Comparison of ENCODE assay signal across 22 cellular contexts in genomic region chr11:129852125-129852740, GRCh38. TPM values are rescaled to one million over a fixed set of nuclear protein-coding genes. Genes with fewer than 3 reads are reported as not detected.
DNase-seq lines count a peak whose midpoint lies in the region; ATAC-seq and TF ChIP-seq lines count a peak whose summit lies in the region.
"Had no signal": no experiment of that assay in that cellular context is flagged by ENCODE, and none has a peak within 500 bp of the region (broad histone marks: within the 10 kb centered on the region; RNA-seq: fewer than 3 reads in every experiment).

No MANE protein-coding gene starts in this region.

- CTCF ChIA-PET in CD4-positive, alpha-beta memory T cell (lab: Charles Lee; ENCODE audit: partially characterized antibody): no interaction called here
- CTCF ChIA-PET in Panc1 (lab: Charles Lee): no interaction called here

- H3K27me3 ChIP-seq in CD4-positive, alpha-beta memory T cell (ENCODE audit: insufficient read depth, low read length): no peaks in the 10 kb centered on the region
- no peaks in the 10 kb centered on the region for H3K27me3 ChIP-seq in Panc1 (ENCODE audit: control insufficient read depth, insufficient read depth, low read length)
- H3K27me3 ChIP-seq: ascending aorta, spleen had no signal

- WGBS in lower leg skin, 2 donors: 83% methylated on average over 15 of the region's 15 CpGs

- H3K27ac ChIP-seq in CD4-positive, alpha-beta memory T cell (ENCODE audit: low read depth, low read length): no peak overlapping the region
- 0 out of 2 replicates have a peak overlapping the region, but pooled peaks have one; percentile 9 for H3K27ac ChIP-seq in Panc1 (ENCODE audit: low read length)
- H3K27ac ChIP-seq: ascending aorta, SK-N-MC had no signal

- H3K27me3 Mint-ChIP-seq in T-helper 2 cell treated with Interferon-gamma antibody and Interleukin-4, amounts not matched to agents 5 μg/mL and 100 μg/mL, for 36 hours (ENCODE audit: low read depth): no peaks in the 10 kb centered on the region
- H3K27me3 Mint-ChIP-seq in CD4-positive, alpha-beta memory T cell: no peaks in the 10 kb centered on the region

- peak overlapping the region; percentile 96 for H3K27ac Mint-ChIP-seq in T-helper 2 cell treated with Interferon-gamma antibody and Interleukin-4, amounts not matched to agents 5 μg/mL and 100 μg/mL, for 36 hours
- H3K27ac Mint-ChIP-seq in CD4-positive, alpha-beta memory T cell: peak overlapping the region; percentile 94 to 100 (median 99)
- H3K27ac Mint-ChIP-seq: GM23338 had no signal

- H3K36me3 ChIP-seq in CD4-positive, alpha-beta memory T cell (ENCODE audit: insufficient read depth, low read length): no peaks in the 10 kb centered on the region
- H3K36me3 ChIP-seq in Panc1 (ENCODE audit: control insufficient read depth, insufficient read depth, low read length): no peaks in the 10 kb centered on the region
- H3K36me3 ChIP-seq: ascending aorta, spleen had no signal

- H3K4me3 ChIP-seq in CD4-positive, alpha-beta memory T cell (ENCODE audit: low read length in 2 of 2): no peak overlapping the region
- H3K4me3 ChIP-seq in Panc1 (ENCODE audit: low read depth in 2 of 2, low read length in 2 of 2) (no peak overlapping the region), fibroblast of villous mesenchyme (ENCODE audit: low read depth, low read length) (no peak overlapping the region), lower leg skin (ENCODE audit: low read depth, poor library complexity, severe bottlenecking) (no peak overlapping the region)
- H3K4me3 ChIP-seq: ascending aorta, GM23338, SK-N-MC, spleen had no signal

- POLR2A ChIA-PET in CD4-positive, alpha-beta memory T cell (lab: Charles Lee; ENCODE audit: partially characterized antibody): interaction anchor here (0.7 to 5.9 kb wide), 7 partner anchors 8 to 151 kb away, joined by 3 to 108 read pairs (median 19); partner anchors contain the start of genes PRDM10 and TMEM45B
- POLR2A ChIA-PET in Panc1 (lab: Charles Lee): no interaction called here

- in situ Hi-C loops in Panc1 (cut with HindIII; ENCODE audit: low pct_unique_long_range_greater_than_20kb, low sequenced_read_pairs): no loop called here

- H3K9me3 ChIP-seq in CD4-positive, alpha-beta memory T cell (ENCODE audit: control insufficient read depth in 1 of 2, low read length in 2 of 2): no peaks in the 10 kb centered on the region
- no peaks in the 10 kb centered on the region for H3K9me3 ChIP-seq in Panc1 (ENCODE audit: control insufficient read depth, insufficient read depth, low read depth, low read length)
- H3K9me3 ChIP-seq: ascending aorta, spleen had no signal

- ATAC-seq in Panc1 (no peak), GM21825 (IDR thresholded peaks at IDR 0.05; ENCODE audit: unreplicated experiment) (no peak), GM21360 (IDR thresholded peaks at IDR 0.05; ENCODE audit: unreplicated experiment) (no peak)
- ATAC-seq: GM23338, left ventricle myocardium superior had no signal

- H3K9me3 Mint-ChIP-seq in T-helper 2 cell treated with Interferon-gamma antibody and Interleukin-4, amounts not matched to agents 5 μg/mL and 100 μg/mL, for 36 hours: no peaks in the 10 kb centered on the region
- H3K9me3 Mint-ChIP-seq in CD4-positive, alpha-beta memory T cell: no peaks in the 10 kb centered on the region
- H3K9me3 Mint-ChIP-seq: GM23338 had no signal

- no TSS peak for BruUV-seq in Panc1 (replicated peaks; lab: Mats Ljungman, UMichigan)

- intact Hi-C loops in CD4-positive, alpha-beta memory T cell (cut with micrococcal nuclease): loop anchor here (5.0 kb wide), 1 partner anchor 65 kb away; no protein-coding TSS in a partner anchor
- intact Hi-C loops in Panc1 (cut with micrococcal nuclease; ENCODE audit: unreplicated experiment): no loop called here
- intact Hi-C loops in lower leg skin (cut with DNase I; ENCODE audit: low total_unique reads): no loop called here

- peaks cover 32% of the 10 kb centered on the region for H3K4me1 ChIP-seq in CD4-positive, alpha-beta memory T cell (ENCODE audit: insufficient read depth, low read length)
- peaks cover 7% of the 10 kb centered on the region; the same call in 1 of the 2 replicates for H3K4me1 ChIP-seq in Panc1 (ENCODE audit: control insufficient read depth, insufficient read depth, low read length)
- H3K4me1 ChIP-seq: ascending aorta had no signal

- no peak for DNase-seq in T-helper 2 cell treated with Interferon-gamma antibody and Interleukin-4, amounts not matched to agents 5 μg/mL and 100 μg/mL, for 36 hours (ENCODE audit: low spot score)
- no peak for DNase-seq in T-helper 2 cell
- no peak for DNase-seq in CD4-positive, alpha-beta memory T cell
- no peak for DNase-seq in Panc1 (ENCODE audit: low read depth, low spot score)
- DNase-seq in fibroblast of villous mesenchyme (ENCODE audit: low read depth): peak; percentile 87
- no peak for DNase-seq in lower leg skin (ENCODE audit: low spot score in 2 of 2)
- DNase-seq: activated CD4-positive, alpha-beta T cell treated with anti-CD3 and anti-CD28 coated beads for 4 hours; COR-L47; effector CD8-positive, alpha-beta T cell; glutamatergic neuron; left ventricle myocardium superior; NCI-H2107; NCI-H526; OCI-M1; spleen; stimulated activated CD8-positive, alpha-beta memory T cell treated with anti-CD3 and anti-CD28 coated beads, Interleukin-4, amount 100 ng/mL, for 48 hours had no signal

- no peak overlapping the region for H3K4me3 Mint-ChIP-seq in T-helper 2 cell treated with Interferon-gamma antibody and Interleukin-4, amounts not matched to agents 5 μg/mL and 100 μg/mL, for 36 hours
- peak overlapping the region in 3 of 8 donors; percentile 7 to 15 (median 14) for H3K4me3 Mint-ChIP-seq in CD4-positive, alpha-beta memory T cell
- H3K4me3 Mint-ChIP-seq: GM23338 had no signal

- peaks cover 2% of the 10 kb centered on the region for H3K36me3 Mint-ChIP-seq in T-helper 2 cell treated with Interferon-gamma antibody and Interleukin-4, amounts not matched to agents 5 μg/mL and 100 μg/mL, for 36 hours (ENCODE audit: low read depth)
- peaks cover 0 to 4% of the 10 kb centered on the region in 2 donors for H3K36me3 Mint-ChIP-seq in CD4-positive, alpha-beta memory T cell

- no peak for TF ChIP-seq POLR2A in lower leg skin (IDR thresholded peaks at IDR 0.05)

- peaks cover 29% of the 10 kb centered on the region for H3K4me1 Mint-ChIP-seq in T-helper 2 cell treated with Interferon-gamma antibody and Interleukin-4, amounts not matched to agents 5 μg/mL and 100 μg/mL, for 36 hours (ENCODE audit: low read depth)
- H3K4me1 Mint-ChIP-seq in CD4-positive, alpha-beta memory T cell: peaks cover 32 to 54% (median 39%) of the 10 kb centered on the region in 4 donors

- TF ChIP-seq CTCF in Panc1 (IDR thresholded peaks at IDR 0.05): no peak
- TF ChIP-seq CTCF in fibroblast of villous mesenchyme (IDR thresholded peaks at IDR 0.05; ENCODE audit: insufficient read depth, low read depth, low read length): no peak
- no peak for TF ChIP-seq CTCF in lower leg skin (IDR thresholded peaks at IDR 0.05)

RNA-seq across cellular contexts. Expression of gene TMEM45B, which starts 36.6 kb away (rescaled TPM):
- total RNA-seq in CD4-positive, alpha-beta memory T cell: 10 to 100 TPM; 30.8 to 34.4 TPM
- 10 to 100 TPM; 14.0 to 21.2 TPM for polyA plus RNA-seq in CD4-positive, alpha-beta memory T cell
- total RNA-seq in Panc1 (2021; ENCODE audit: unreplicated experiment) (2.6 TPM), fibroblast of villous mesenchyme (not detected in 2 replicates), lower leg skin (10 to 100 TPM; 50.2 to 76.1 (median 55.1) TPM)
- polyA plus RNA-seq in Panc1 (2012; ENCODE audit: insufficient read length): 1.7 TPM
- total RNA-seq: ascending aorta, Daoy had no signal

RNA-seq across cellular contexts. Expression of gene NFRKB, which starts 43.1 kb away (rescaled TPM):
- total RNA-seq in CD4-positive, alpha-beta memory T cell: 10 to 100 TPM; 91.9 to 94.9 TPM
- 10 to 100 TPM; 18.1 to 34.5 TPM for polyA plus RNA-seq in CD4-positive, alpha-beta memory T cell
- total RNA-seq in Panc1 (2021; ENCODE audit: unreplicated experiment) (58.8 TPM), fibroblast of villous mesenchyme (17.4 and 22.5 TPM in 2 replicates), lower leg skin (10 to 100 TPM; 41.9 to 57.1 (median 53.2) TPM)
- polyA plus RNA-seq in Panc1 (2012; ENCODE audit: insufficient read length): 33.7 TPM
